ENCODE assay signal across 1 cellular context in genomic region chr5:141692533-141692888, GRCh38.
TF ChIP-seq lines count a peak whose summit lies in the region.

No MANE protein-coding gene starts in this region.

TF ChIP-seq in K562, 482 proteins besides CTCF, POLR2A, EP300 and RAD21:
- no peak for TF ChIP-seq ZNF518B (CRISPR knock-in tag; IDR thresholded peaks at IDR 0.05)
- no peak for TF ChIP-seq GATA2 (CRISPR knock-in tag; IDR thresholded peaks at IDR 0.05)
- TF ChIP-seq, protein P1, sequence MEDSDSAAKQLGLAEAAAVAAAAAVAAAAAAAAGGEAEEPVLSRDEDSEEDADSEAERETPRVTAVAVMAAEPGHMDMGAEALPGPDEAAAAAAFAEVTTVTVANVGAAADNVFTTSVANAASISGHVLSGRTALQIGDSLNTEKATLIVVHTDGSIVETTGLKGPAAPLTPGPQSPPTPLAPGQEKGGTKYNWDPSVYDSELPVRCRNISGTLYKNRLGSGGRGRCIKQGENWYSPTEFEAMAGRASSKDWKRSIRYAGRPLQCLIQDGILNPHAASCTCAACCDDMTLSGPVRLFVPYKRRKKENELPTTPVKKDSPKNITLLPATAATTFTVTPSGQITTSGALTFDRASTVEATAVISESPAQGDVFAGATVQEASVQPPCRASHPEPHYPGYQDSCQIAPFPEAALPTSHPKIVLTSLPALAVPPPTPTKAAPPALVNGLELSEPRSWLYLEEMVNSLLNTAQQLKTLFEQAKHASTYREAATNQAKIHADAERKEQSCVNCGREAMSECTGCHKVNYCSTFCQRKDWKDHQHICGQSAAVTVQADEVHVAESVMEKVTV (CRISPR knock-in tag; IDR thresholded peaks at IDR 0.05), result no peak
- TF ChIP-seq LCOR (CRISPR knock-in tag; IDR thresholded peaks at IDR 0.05), result no peak
- no peak for TF ChIP-seq ZBTB1 (CRISPR knock-in tag; IDR thresholded peaks at IDR 0.05; ENCODE audit: borderline replicate concordance, low read depth)
- TF ChIP-seq PURB (CRISPR knock-in tag; IDR thresholded peaks at IDR 0.05; ENCODE audit: low read depth), result no peak
- TF ChIP-seq, protein P2, sequence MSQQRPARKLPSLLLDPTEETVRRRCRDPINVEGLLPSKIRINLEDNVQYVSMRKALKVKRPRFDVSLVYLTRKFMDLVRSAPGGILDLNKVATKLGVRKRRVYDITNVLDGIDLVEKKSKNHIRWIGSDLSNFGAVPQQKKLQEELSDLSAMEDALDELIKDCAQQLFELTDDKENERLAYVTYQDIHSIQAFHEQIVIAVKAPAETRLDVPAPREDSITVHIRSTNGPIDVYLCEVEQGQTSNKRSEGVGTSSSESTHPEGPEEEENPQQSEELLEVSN (IDR thresholded peaks at IDR 0.05; ENCODE audit: borderline replicate concordance in 1 of 2, extremely low read depth in 1 of 2, insufficient read depth in 1 of 2, insufficient read length in 1 of 2, low read depth in 1 of 2, low read length in 1 of 2, poor library complexity in 1 of 2, severe bottlenecking in 1 of 2), result no peak
- TF ChIP-seq MECOM (CRISPR knock-in tag; IDR thresholded peaks at IDR 0.05), result no peak
- no peak for TF ChIP-seq ZKSCAN1 (IDR thresholded peaks at IDR 0.05; ENCODE audit: low read depth, low read length)
- TF ChIP-seq SIN3A (IDR thresholded peaks at IDR 0.05; ENCODE audit: borderline replicate concordance in 2 of 2, control insufficient read depth in 1 of 2, low read depth in 2 of 2, low read length in 2 of 2), result peak in 1 of 2 experiments; percentile 12; a peak in 1 of 4 replicates
- TF ChIP-seq HSF4 (CRISPR knock-in tag; IDR thresholded peaks at IDR 0.05; ENCODE audit: borderline replicate concordance), result no peak
- TF ChIP-seq ZNF76 (CRISPR knock-in tag; IDR thresholded peaks at IDR 0.05; ENCODE audit: borderline replicate concordance), result no peak
- no peak for TF ChIP-seq ZNF324 (CRISPR knock-in tag; IDR thresholded peaks at IDR 0.05)
- TF ChIP-seq, protein P3, sequence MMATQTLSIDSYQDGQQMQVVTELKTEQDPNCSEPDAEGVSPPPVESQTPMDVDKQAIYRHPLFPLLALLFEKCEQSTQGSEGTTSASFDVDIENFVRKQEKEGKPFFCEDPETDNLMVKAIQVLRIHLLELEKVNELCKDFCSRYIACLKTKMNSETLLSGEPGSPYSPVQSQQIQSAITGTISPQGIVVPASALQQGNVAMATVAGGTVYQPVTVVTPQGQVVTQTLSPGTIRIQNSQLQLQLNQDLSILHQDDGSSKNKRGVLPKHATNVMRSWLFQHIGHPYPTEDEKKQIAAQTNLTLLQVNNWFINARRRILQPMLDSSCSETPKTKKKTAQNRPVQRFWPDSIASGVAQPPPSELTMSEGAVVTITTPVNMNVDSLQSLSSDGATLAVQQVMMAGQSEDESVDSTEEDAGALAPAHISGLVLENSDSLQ (IDR thresholded peaks at IDR 0.05), result 0 out of 2 replicates have a peak, but pooled peaks have one; percentile 3
- TF ChIP-seq HDAC1 (IDR thresholded peaks at IDR 0.05), result no peak
- TF ChIP-seq CBFB (CRISPR knock-in tag; IDR thresholded peaks at IDR 0.05), result 0 out of 2 replicates have a peak, but pooled peaks have one; percentile 3
- no peak for TF ChIP-seq ELF2 (CRISPR knock-in tag; IDR thresholded peaks at IDR 0.05)
- TF ChIP-seq ZC3H8 (IDR thresholded peaks at IDR 0.05), result no peak
- TF ChIP-seq, protein P4, sequence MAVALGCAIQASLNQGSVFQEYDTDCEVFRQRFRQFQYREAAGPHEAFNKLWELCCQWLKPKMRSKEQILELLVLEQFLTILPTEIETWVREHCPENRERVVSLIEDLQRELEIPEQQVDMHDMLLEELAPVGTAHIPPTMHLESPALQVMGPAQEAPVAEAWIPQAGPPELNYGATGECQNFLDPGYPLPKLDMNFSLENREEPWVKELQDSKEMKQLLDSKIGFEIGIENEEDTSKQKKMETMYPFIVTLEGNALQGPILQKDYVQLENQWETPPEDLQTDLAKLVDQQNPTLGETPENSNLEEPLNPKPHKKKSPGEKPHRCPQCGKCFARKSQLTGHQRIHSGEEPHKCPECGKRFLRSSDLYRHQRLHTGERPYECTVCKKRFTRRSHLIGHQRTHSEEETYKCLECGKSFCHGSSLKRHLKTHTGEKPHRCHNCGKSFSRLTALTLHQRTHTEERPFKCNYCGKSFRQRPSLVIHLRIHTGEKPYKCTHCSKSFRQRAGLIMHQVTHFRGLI (CRISPR knock-in tag; IDR thresholded peaks at IDR 0.05), result no peak
- TF ChIP-seq HDGF (IDR thresholded peaks at IDR 0.05), result no peak
- TF ChIP-seq POLR2AphosphoS2 (IDR thresholded peaks at IDR 0.05; ENCODE audit: low read length), result no peak
- TF ChIP-seq, protein P5, sequence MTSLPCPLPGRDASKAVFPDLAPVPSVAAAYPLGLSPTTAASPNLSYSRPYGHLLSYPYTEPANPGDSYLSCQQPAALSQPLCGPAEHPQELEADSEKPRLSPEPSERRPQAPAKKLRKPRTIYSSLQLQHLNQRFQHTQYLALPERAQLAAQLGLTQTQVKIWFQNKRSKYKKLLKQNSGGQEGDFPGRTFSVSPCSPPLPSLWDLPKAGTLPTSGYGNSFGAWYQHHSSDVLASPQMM (CRISPR knock-in tag; IDR thresholded peaks at IDR 0.05), result no peak
- TF ChIP-seq SMARCB1 (IDR thresholded peaks at IDR 0.05; ENCODE audit: insufficient read length, low read depth), result no peak
- no peak for TF ChIP-seq XRCC4 (IDR thresholded peaks at IDR 0.05; ENCODE audit: extremely low read depth, insufficient read depth, insufficient read length)
- no peak for TF ChIP-seq ZNF3 (CRISPR knock-in tag; IDR thresholded peaks at IDR 0.05)
- TF ChIP-seq ILF3 (IDR thresholded peaks at IDR 0.05; ENCODE audit: borderline replicate concordance), result no peak
- TF ChIP-seq NFE2 (IDR thresholded peaks at IDR 0.05; ENCODE audit: low read depth), result no peak
- 0 out of 2 replicates have a peak, but pooled peaks have one; percentile 33 for TF ChIP-seq GTF2E2 (tag; IDR thresholded peaks at IDR 0.05)
- no peak for TF ChIP-seq FOXK1 (CRISPR knock-in tag; IDR thresholded peaks at IDR 0.05; ENCODE audit: borderline replicate concordance)
- no peak for TF ChIP-seq ZNF511 (CRISPR knock-in tag; IDR thresholded peaks at IDR 0.05)
- no peak for TF ChIP-seq STAT5B (CRISPR knock-in tag; IDR thresholded peaks at IDR 0.05)
- TF ChIP-seq HNRNPH1 (optimal IDR thresholded peaks at IDR 0.05; ENCODE audit: low read depth, low read length), result no peak
- TF ChIP-seq, protein P6, sequence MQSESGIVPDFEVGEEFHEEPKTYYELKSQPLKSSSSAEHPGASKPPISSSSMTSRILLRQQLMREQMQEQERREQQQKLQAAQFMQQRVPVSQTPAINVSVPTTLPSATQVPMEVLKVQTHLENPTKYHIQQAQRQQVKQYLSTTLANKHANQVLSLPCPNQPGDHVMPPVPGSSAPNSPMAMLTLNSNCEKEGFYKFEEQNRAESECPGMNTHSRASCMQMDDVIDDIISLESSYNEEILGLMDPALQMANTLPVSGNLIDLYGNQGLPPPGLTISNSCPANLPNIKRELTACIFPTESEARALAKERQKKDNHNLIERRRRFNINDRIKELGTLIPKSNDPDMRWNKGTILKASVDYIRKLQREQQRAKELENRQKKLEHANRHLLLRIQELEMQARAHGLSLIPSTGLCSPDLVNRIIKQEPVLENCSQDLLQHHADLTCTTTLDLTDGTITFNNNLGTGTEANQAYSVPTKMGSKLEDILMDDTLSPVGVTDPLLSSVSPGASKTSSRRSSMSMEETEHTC (IDR thresholded peaks at IDR 0.05), result no peak
- TF ChIP-seq, protein P7, sequence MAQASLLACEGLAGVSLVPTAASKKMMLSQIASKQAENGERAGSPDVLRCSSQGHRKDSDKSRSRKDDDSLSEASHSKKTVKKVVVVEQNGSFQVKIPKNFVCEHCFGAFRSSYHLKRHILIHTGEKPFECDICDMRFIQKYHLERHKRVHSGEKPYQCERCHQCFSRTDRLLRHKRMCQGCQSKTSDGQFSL (CRISPR knock-in tag; IDR thresholded peaks at IDR 0.05), result no peak
- TF ChIP-seq, protein P7 (tag; IDR thresholded peaks at IDR 0.05), result no peak
- no peak for TF ChIP-seq MEIS2 (IDR thresholded peaks at IDR 0.05; ENCODE audit: partially characterized antibody)
- TF ChIP-seq NFATC3 (IDR thresholded peaks at IDR 0.05), result no peak
- no peak for TF ChIP-seq RHOXF2B (CRISPR knock-in tag; conservative IDR thresholded peaks at IDR 0.05)
- TF ChIP-seq THAP12 (CRISPR knock-in tag; IDR thresholded peaks at IDR 0.05), result 0 out of 2 replicates have a peak, but pooled peaks have one; percentile 30
